ENCODE assay signal across 14 cellular contexts in the genomic region with DNA sequence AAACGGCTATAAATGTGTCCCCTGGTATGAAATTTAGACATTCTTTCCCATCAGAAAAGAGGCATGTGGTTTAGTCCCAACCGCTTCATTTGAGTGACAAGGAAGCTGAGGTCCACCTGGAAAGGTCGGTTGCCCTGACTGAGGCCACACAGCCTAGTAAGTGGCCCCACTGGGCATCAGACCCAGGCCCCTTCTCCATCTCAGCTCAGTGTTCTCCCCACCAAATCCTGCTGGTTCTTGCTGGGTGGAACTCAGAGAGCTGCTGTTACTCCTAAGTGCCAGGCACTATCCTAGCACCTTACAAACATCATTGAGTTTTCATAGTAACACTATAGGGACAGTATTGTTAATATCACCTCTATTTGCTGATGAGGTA.
DNase-seq lines count a peak whose midpoint lies in the region; ATAC-seq and TF ChIP-seq lines count a peak whose summit lies in the region.
"Had no signal": no experiment of that assay in that cellular context is flagged by ENCODE, and none has a peak within 500 bp of the region (broad histone marks: within the 10 kb centered on the region; RNA-seq: fewer than 3 reads in every experiment).

No MANE protein-coding gene starts in this region.

- H3K27ac ChIP-seq in CD8-positive, alpha-beta memory T cell (ENCODE audit: low read depth, low read length) = peak overlapping the region; percentile 47
- peak overlapping the region; percentile 97 for H3K27ac ChIP-seq in IMR-90 (ENCODE audit: insufficient read depth, low read length)
- H3K27ac ChIP-seq in tibial nerve = no peak overlapping the region
- H3K27ac ChIP-seq: C4-2B had no signal

- peaks cover 22% of the 10 kb centered on the region for H3K4me1 ChIP-seq in CD8-positive, alpha-beta memory T cell (ENCODE audit: insufficient read depth, low read length)
- H3K4me1 ChIP-seq in IMR-90 (ENCODE audit: control insufficient read depth, insufficient read depth, low read length) (peaks cover 59% of the 10 kb centered on the region), tibial nerve (peaks cover 0 to 50% (median 19%) of the 10 kb centered on the region in 4 donors)

- peak overlapping the region in 2 of 8 donors; percentile 33 to 50 for H3K27ac Mint-ChIP-seq in CD8-positive, alpha-beta memory T cell
- H3K27ac Mint-ChIP-seq in central memory CD8-positive, alpha-beta T cell (ENCODE audit: low read depth) = peak overlapping the region; percentile 8
- H3K27ac Mint-ChIP-seq in nephron = peak overlapping the region; percentile 81 to 97 (median 95)

- DNase-seq in CD8-positive, alpha-beta memory T cell = no peak
- DNase-seq in IMR-90 (no peak), tibial nerve (ENCODE audit: low spot score in 2 of 2) (no peak)
- no peak for DNase-seq in central memory CD8-positive, alpha-beta T cell (ENCODE audit: low spot score in 2 of 2)
- DNase-seq: activated CD8-positive, alpha-beta memory T cell treated with anti-CD3 and anti-CD28 coated beads for 24 hours; DMS79 treated with DMSO at 0.1 percent for 48 hours; effector CD4-positive, alpha-beta T cell; naive thymus-derived CD4-positive, alpha-beta T cell; NCI-H510A treated with DMSO at 0.1 percent for 48 hours; SIG-M5 had no signal

- H3K14ac ChIP-seq in IMR-90 (replicated peaks; ENCODE audit: low read depth, low read length) = peak overlapping the region; percentile 90

- intact Hi-C loops in IMR-90 (cut with micrococcal nuclease) = loop anchor here (5.0 kb wide), 1 partner anchor 110 kb away; no protein-coding TSS in a partner anchor

- H3K27me3 Mint-ChIP-seq in CD8-positive, alpha-beta memory T cell = no peaks in the 10 kb centered on the region
- no peaks in the 10 kb centered on the region for H3K27me3 Mint-ChIP-seq in central memory CD8-positive, alpha-beta T cell
- H3K27me3 Mint-ChIP-seq in nephron (ENCODE audit: low read depth) = no peaks in the 10 kb centered on the region
- H3K27me3 Mint-ChIP-seq: naive thymus-derived CD4-positive, alpha-beta T cell had no signal

- peaks cover 0 to 12% (median 6%) of the 10 kb centered on the region in 3 donors for H3K36me3 Mint-ChIP-seq in CD8-positive, alpha-beta memory T cell
- H3K36me3 Mint-ChIP-seq in central memory CD8-positive, alpha-beta T cell (ENCODE audit: insufficient read depth) = peaks cover 5% of the 10 kb centered on the region
- H3K36me3 Mint-ChIP-seq in nephron (ENCODE audit: low read depth) = no peaks in the 10 kb centered on the region

- H2BK15ac ChIP-seq in IMR-90 (ENCODE audit: low read depth, low read length) = peak overlapping the region; percentile 94

- TF ChIP-seq POLR2A in IMR-90 (IDR thresholded peaks at IDR 0.05; ENCODE audit: low read depth, low read length) (no peak), tibial nerve (IDR thresholded peaks at IDR 0.05) (no peak)

- no TSS peak for BruUV-seq in IMR-90 (replicated peaks; lab: Mats Ljungman, UMichigan)

- H3K9me1 ChIP-seq in IMR-90 (ENCODE audit: insufficient read depth, low read length) = peaks cover 42% of the 10 kb centered on the region

- H4K91ac ChIP-seq in IMR-90 (ENCODE audit: insufficient read depth, low read depth, low read length) = peak overlapping the region; percentile 91

- no peaks in the 10 kb centered on the region for H3K27me3 ChIP-seq in CD8-positive, alpha-beta memory T cell (ENCODE audit: insufficient read depth, low read length, poor library complexity, severe bottlenecking)
- H3K27me3 ChIP-seq in IMR-90 (ENCODE audit: control insufficient read depth, insufficient read depth, low read length) (no peaks in the 10 kb centered on the region), tibial nerve (no peaks in the 10 kb centered on the region)

- peak overlapping the region; percentile 98 for H3K18ac ChIP-seq in IMR-90 (ENCODE audit: low read depth, low read length)

- peak overlapping the region; percentile 95 for H4K5ac ChIP-seq in IMR-90 (ENCODE audit: low read depth, low read length)

- peak overlapping the region; percentile 55 to 87; a peak in 3 of 4 replicates for H4K8ac ChIP-seq in IMR-90 (ENCODE audit: low read depth in 2 of 2, low read length in 2 of 2)

- TF ChIP-seq EP300 in tibial nerve (IDR thresholded peaks at IDR 0.05) = no peak

- H3K9me3 Mint-ChIP-seq in CD8-positive, alpha-beta memory T cell = no peaks in the 10 kb centered on the region
- H3K9me3 Mint-ChIP-seq in central memory CD8-positive, alpha-beta T cell = no peaks in the 10 kb centered on the region
- no peaks in the 10 kb centered on the region for H3K9me3 Mint-ChIP-seq in nephron
- H3K9me3 Mint-ChIP-seq: naive thymus-derived CD4-positive, alpha-beta T cell had no signal

- H3K79me1 ChIP-seq in IMR-90 (ENCODE audit: low read depth in 1 of 2, low read length in 2 of 2) = peaks cover 4 to 59% of the 10 kb centered on the region in 2 experiments; a peak in 3 of 4 replicates

- H3K36me3 ChIP-seq in CD8-positive, alpha-beta memory T cell (ENCODE audit: insufficient read depth, low read length) = no peaks in the 10 kb centered on the region
- no peaks in the 10 kb centered on the region for H3K36me3 ChIP-seq in IMR-90 (ENCODE audit: control insufficient read depth, insufficient read depth, low read length)
- H3K36me3 ChIP-seq in tibial nerve = peaks cover 0 to 15% (median 0%) of the 10 kb centered on the region in 3 donors

- H3K4me1 Mint-ChIP-seq in CD8-positive, alpha-beta memory T cell = peaks cover 23 to 39% (median 28%) of the 10 kb centered on the region in 3 donors
- H3K4me1 Mint-ChIP-seq in central memory CD8-positive, alpha-beta T cell = peaks cover 37% of the 10 kb centered on the region
- peaks cover 74% of the 10 kb centered on the region for H3K4me1 Mint-ChIP-seq in nephron

- no peaks in the 10 kb centered on the region for H3K9me3 ChIP-seq in CD8-positive, alpha-beta memory T cell (ENCODE audit: low read length)
- H3K9me3 ChIP-seq in IMR-90 (ENCODE audit: control insufficient read depth, insufficient read depth, low read length) = no peaks in the 10 kb centered on the region
- H3K9me3 ChIP-seq in tibial nerve = no peaks in the 10 kb centered on the region

- H3K23ac ChIP-seq in IMR-90 (ENCODE audit: low read depth, low read length) = peak overlapping the region; percentile 63

- POLR2A ChIA-PET in CD8-positive, alpha-beta memory T cell (lab: Charles Lee) = no interaction called here
- POLR2A ChIA-PET in IMR-90 (lab: Charles Lee; ENCODE audit: unreplicated experiment) = no interaction called here

- peak overlapping the region; percentile 70 for H2AK9ac ChIP-seq in IMR-90 (replicated peaks; ENCODE audit: low read depth, low read length, poor library complexity)

- no peak overlapping the region for H3K4me2 ChIP-seq in IMR-90 (ENCODE audit: low read depth, low read length)

- H2AFZ ChIP-seq in IMR-90 (replicated peaks; ENCODE audit: low read length, poor library complexity) = no peak overlapping the region

- no peak for TF ChIP-seq RAD21 in IMR-90 (IDR thresholded peaks at IDR 0.05; ENCODE audit: low read length)

- peak overlapping the region; percentile 99 for H2AK5ac ChIP-seq in IMR-90 (ENCODE audit: low read depth, low read length)

- H3K56ac ChIP-seq in IMR-90 (ENCODE audit: extremely low read depth, insufficient read depth, low read length) = no peak overlapping the region

- H2BK5ac ChIP-seq in IMR-90 (ENCODE audit: low read depth, low read length, poor library complexity, severe bottlenecking) = peak overlapping the region; percentile 62

- peak overlapping the region; percentile 93 for H2BK20ac ChIP-seq in IMR-90 (ENCODE audit: low read depth, low read length)

- CTCF ChIA-PET in CD8-positive, alpha-beta memory T cell (lab: Charles Lee) = no interaction called here
- CTCF ChIA-PET in IMR-90 (lab: Yijun Ruan, JAX) = interaction anchor here (1.6 kb wide), 1 partner anchor 152 kb away, joined by 6 read pairs; no protein-coding TSS in a partner anchor

- peak overlapping the region; percentile 71 for H3K9ac ChIP-seq in IMR-90 (ENCODE audit: low read depth, low read length)

- no peak for TF ChIP-seq CTCF in IMR-90 (conservative IDR thresholded peaks at IDR 0.05; ENCODE audit: low read depth, low read length)
- no peak for TF ChIP-seq CTCF in nephron (IDR thresholded peaks at IDR 0.05; ENCODE audit: unreplicated experiment in 3 of 3)
- no peak for TF ChIP-seq CTCF in tibial nerve (IDR thresholded peaks at IDR 0.05)

- dilution Hi-C loops in IMR-90 (cut with HindIII; ENCODE audit: low sequenced_read_pairs, unreplicated experiment) = no loop called here

- peak overlapping the region; percentile 97 for H3K4ac ChIP-seq in IMR-90 (ENCODE audit: low read depth, low read length)

- no peak overlapping the region for H3K4me3 Mint-ChIP-seq in CD8-positive, alpha-beta memory T cell
- H3K4me3 Mint-ChIP-seq in central memory CD8-positive, alpha-beta T cell = no peak overlapping the region
- H3K4me3 Mint-ChIP-seq in nephron = peak overlapping the region in 1 of 3 experiments; percentile 18
- H3K4me3 Mint-ChIP-seq: naive thymus-derived CD4-positive, alpha-beta T cell had no signal

- in situ Hi-C loops in IMR-90 (cut with MboI; ENCODE audit: low sequenced_read_pairs) = loop anchor here (5.0 to 10.0 kb wide), 2 partner anchors 150 to 252 kb away; no protein-coding TSS in a partner anchor

- peak overlapping the region; percentile 91 for H2BK120ac ChIP-seq in IMR-90 (ENCODE audit: low read depth, low read length)

- no peaks in the 10 kb centered on the region for H4K20me1 ChIP-seq in IMR-90 (ENCODE audit: insufficient read depth, low read length)

- 83% methylated on average over 1 of the region's 3 CpGs; no CpG with 5 or more reads in 1 of the 2 experiments for WGBS in IMR-90 (ENCODE audit: extremely low coverage in 2 of 2, insufficient read length in 1 of 2), 2 experiments
- WGBS in tibial nerve, 2 donors = 69 to 75% methylated on average over 3 of the region's 3 CpGs

- H3K4me3 ChIP-seq in CD8-positive, alpha-beta memory T cell (ENCODE audit: low read length) = no peak overlapping the region
- no peak overlapping the region for H3K4me3 ChIP-seq in IMR-90 (ENCODE audit: insufficient read depth, low read depth, low read length)
- no peak overlapping the region for H3K4me3 ChIP-seq in tibial nerve

- ATAC-seq in IMR-90 (ENCODE audit: low read depth) = no peak
- ATAC-seq in central memory CD8-positive, alpha-beta T cell (replicated peaks; ENCODE audit: extremely low read depth, poor library complexity, severe bottlenecking) = no peak
- no peak for ATAC-seq in GM18520 (IDR thresholded peaks at IDR 0.05; ENCODE audit: unreplicated experiment)
- ATAC-seq in GM19023 (IDR thresholded peaks at IDR 0.05; ENCODE audit: unreplicated experiment) = no peak

TF ChIP-seq in IMR-90, 13 proteins besides CTCF, POLR2A, EP300 and RAD21:
- TF ChIP-seq, protein P1, sequence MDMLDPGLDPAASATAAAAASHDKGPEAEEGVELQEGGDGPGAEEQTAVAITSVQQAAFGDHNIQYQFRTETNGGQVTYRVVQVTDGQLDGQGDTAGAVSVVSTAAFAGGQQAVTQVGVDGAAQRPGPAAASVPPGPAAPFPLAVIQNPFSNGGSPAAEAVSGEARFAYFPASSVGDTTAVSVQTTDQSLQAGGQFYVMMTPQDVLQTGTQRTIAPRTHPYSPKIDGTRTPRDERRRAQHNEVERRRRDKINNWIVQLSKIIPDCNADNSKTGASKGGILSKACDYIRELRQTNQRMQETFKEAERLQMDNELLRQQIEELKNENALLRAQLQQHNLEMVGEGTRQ (IDR thresholded peaks at IDR 0.05; ENCODE audit: low read depth, low read length) = no peak
- no peak for TF ChIP-seq SMC3 (IDR thresholded peaks at IDR 0.05; ENCODE audit: low read depth, low read length)

Comparison
In these comparisons a context has a peak if more than half of its experiments do, and no peak if none do; other contexts are left out.
1. H3K27ac ChIP-seq: peak in CD8-positive, alpha-beta memory T cell (single experiment) and IMR-90 (single experiment); none in tibial nerve (0 of 4).